17 cellular contexts compared by ENCODE assay signal in genomic region chr12:62692884-62693283, GRCh38.
A peak's percentile ranks its signal among the peaks of the same experiment; 100 is the strongest.
DNase-seq lines count a peak whose midpoint lies in the region; ATAC-seq, FAIRE-seq and TF ChIP-seq lines count a peak whose summit lies in the region.
"Had no signal": no experiment of that assay in that cellular context is flagged by ENCODE, and none has a peak within 500 bp of the region (broad histone marks: within the 10 kb centered on the region; RNA-seq: fewer than 3 reads in every experiment).

No MANE protein-coding gene starts in this region.

- peaks cover 2% of the 10 kb centered on the region for H3K9me3 Mint-ChIP-seq in astrocyte (ENCODE audit: unreplicated experiment)

- H3K9ac ChIP-seq in astrocyte (ENCODE audit: low read length) = peak overlapping the region; percentile 74

- H3K4me2 ChIP-seq in astrocyte (ENCODE audit: low read length) = peak overlapping the region; percentile 71

- H2AFZ ChIP-seq in astrocyte (ENCODE audit: low read depth, low read length) = peak overlapping the region; percentile 48

- no peak for TF ChIP-seq CTCF in heart left ventricle (IDR thresholded peaks at IDR 0.05)
- no peak for TF ChIP-seq CTCF in astrocyte (IDR thresholded peaks at IDR 0.05; ENCODE audit: insufficient read depth, low read depth, low read length)
- TF ChIP-seq CTCF in foreskin keratinocyte (conservative IDR thresholded peaks at IDR 0.05) = no peak
- no peak for TF ChIP-seq CTCF in thoracic aorta (IDR thresholded peaks at IDR 0.05)

- H3K4me1 ChIP-seq in heart left ventricle (peaks cover 0 to 26% (median 1%) of the 10 kb centered on the region in 12 donors), astrocyte (ENCODE audit: insufficient read depth, low read length) (peaks cover 23% of the 10 kb centered on the region), foreskin keratinocyte (peaks cover 10% of the 10 kb centered on the region), thoracic aorta (ENCODE audit: control insufficient read depth in 1 of 2, low read depth in 2 of 2) (peaks cover 0 to 46% of the 10 kb centered on the region in 2 donors)

- H3K9me3 ChIP-seq in heart left ventricle (no peaks in the 10 kb centered on the region), astrocyte (ENCODE audit: insufficient read depth, low read depth, low read length) (no peaks in the 10 kb centered on the region), thoracic aorta (no peaks in the 10 kb centered on the region)
- H3K9me3 ChIP-seq: neutrophil, upper lobe of right lung had no signal

- ATAC-seq in heart left ventricle (peak in 3 of 4 donors; percentile 15 to 39 (median 37)), Right ventricle myocardium superior (ENCODE audit: poor library complexity) (no peak), foreskin keratinocyte (peak; percentile 45), thoracic aorta (ENCODE audit: insufficient number of reproducible peaks, low FRiP score, low read depth) (peak; percentile 10), GM19467 (IDR thresholded peaks at IDR 0.05; ENCODE audit: unreplicated experiment) (no peak), HG02885 (IDR thresholded peaks at IDR 0.05; ENCODE audit: poor library complexity, unreplicated experiment) (no peak)
- ATAC-seq: activated CD4-positive, alpha-beta T cell treated with anti-CD3 and anti-CD28 coated beads for 36 hours; upper lobe of right lung had no signal

- H3K27me3 ChIP-seq in heart left ventricle = no peaks in the 10 kb centered on the region
- no peaks in the 10 kb centered on the region for H3K27me3 ChIP-seq in astrocyte (ENCODE audit: insufficient read depth, low read length)
- no peaks in the 10 kb centered on the region for H3K27me3 ChIP-seq in foreskin keratinocyte
- H3K27me3 ChIP-seq in thoracic aorta (replicated peaks; ENCODE audit: insufficient read depth) = no peaks in the 10 kb centered on the region
- H3K27me3 ChIP-seq: neutrophil, upper lobe of right lung had no signal

- intact Hi-C loops in heart left ventricle (cut with DNase I) = no loop called here
- intact Hi-C loops in Right ventricle myocardium superior (cut with DNase I) = no loop called here

- DNase-seq in heart left ventricle (no peak), Right ventricle myocardium superior (no peak), astrocyte (ENCODE audit: low read depth) (peak; percentile 99), foreskin keratinocyte (peak; percentile 48 to 79), thoracic aorta (ENCODE audit: low spot score) (no peak)
- DNase-seq in stimulated activated CD4-positive, alpha-beta T cell treated with anti-CD3 and anti-CD28 coated beads, Interleukin-12 subunit alpha, Interleukin-12 subunit beta, amount 100 ng/mL, for 4 hours = no peak
- DNase-seq: activated CD4-positive, alpha-beta T cell treated with anti-CD3 and anti-CD28 coated beads for 36 hours; activated T-cell treated with anti-CD3 and anti-CD28 coated beads, Interleukin-2, amount 50 U/mL, for 1 hour; NCI-H2107; stimulated activated CD4-positive, alpha-beta T cell treated with anti-CD3 and anti-CD28 coated beads, Interleukin-15, amount 100 ng/mL, for 24 hours; T-helper 1 cell; upper lobe of right lung had no signal

- TF ChIP-seq POLR2A in heart left ventricle (IDR thresholded peaks at IDR 0.05) = no peak

- no peak overlapping the region for H3K4me3 ChIP-seq in heart left ventricle
- no peak overlapping the region for H3K4me3 ChIP-seq in astrocyte (ENCODE audit: insufficient read depth, low read depth, low read length)
- no peak overlapping the region for H3K4me3 ChIP-seq in thoracic aorta
- H3K4me3 ChIP-seq: lung, upper lobe of right lung had no signal

- no peaks in the 10 kb centered on the region for H3K79me2 ChIP-seq in astrocyte (ENCODE audit: insufficient read depth, low read length)

- H3K4me3 Mint-ChIP-seq in astrocyte (ENCODE audit: unreplicated experiment) = no peak overlapping the region
- H3K4me3 Mint-ChIP-seq: activated CD4-positive, alpha-beta T cell treated with anti-CD3 and anti-CD28 coated beads for 36 hours had no signal

- H3K27me3 Mint-ChIP-seq in astrocyte (ENCODE audit: low read depth, unreplicated experiment) = no peaks in the 10 kb centered on the region
- H3K27me3 Mint-ChIP-seq: activated CD4-positive, alpha-beta T cell treated with anti-CD3 and anti-CD28 coated beads for 36 hours had no signal

- peaks cover 7% of the 10 kb centered on the region for H3K36me3 Mint-ChIP-seq in astrocyte (ENCODE audit: low read depth, unreplicated experiment)

- H3K27ac Mint-ChIP-seq in astrocyte (ENCODE audit: unreplicated experiment) = peak overlapping the region; percentile 49
- H3K27ac Mint-ChIP-seq: activated CD4-positive, alpha-beta T cell treated with anti-CD3 and anti-CD28 coated beads for 36 hours had no signal

- 81 to 85% (median 82%) methylated on average over 7 of the region's 7 CpGs for WGBS in heart left ventricle, 4 donors

- H3K27ac ChIP-seq in heart left ventricle (peak overlapping the region in 7 of 12 donors; percentile 13 to 49 (median 41)), astrocyte (ENCODE audit: low read depth, low read length) (peak overlapping the region; percentile 85), foreskin keratinocyte (no peak overlapping the region), thoracic aorta (peak overlapping the region; percentile 61 to 66)
- H3K27ac ChIP-seq: neutrophil, upper lobe of right lung had no signal

- H3K36me3 ChIP-seq in heart left ventricle (peaks cover 0 to 30% (median 5%) of the 10 kb centered on the region in 9 donors), astrocyte (ENCODE audit: insufficient read depth, low read length) (no peaks in the 10 kb centered on the region), thoracic aorta (no peaks in the 10 kb centered on the region)
- H3K36me3 ChIP-seq: upper lobe of right lung had no signal

- H4K20me1 ChIP-seq in astrocyte (ENCODE audit: insufficient read depth, low read length) = no peaks in the 10 kb centered on the region

- H3K4me1 Mint-ChIP-seq in astrocyte (ENCODE audit: low read depth, unreplicated experiment) = peaks cover 12% of the 10 kb centered on the region
- H3K4me1 Mint-ChIP-seq: activated CD4-positive, alpha-beta T cell treated with anti-CD3 and anti-CD28 coated beads for 36 hours had no signal

- peak; percentile 87 for FAIRE-seq in astrocyte (lab: Jason Lieb, UNC)
- FAIRE-seq: endometrium had no signal

Comparison
In these comparisons a context has a peak if more than half of its experiments do, and no peak if none do; other contexts are left out.
1. ATAC-seq: peak in heart left ventricle (3 of 4), foreskin keratinocyte (single experiment) and thoracic aorta (single experiment); none in Right ventricle myocardium superior (single experiment), GM19467 (single experiment) and HG02885 (single experiment).
2. DNase-seq: peak in astrocyte (single experiment) and foreskin keratinocyte (2 of 2); none in heart left ventricle (0 of 5), Right ventricle myocardium superior (single experiment), thoracic aorta (single experiment) and stimulated activated CD4-positive, alpha-beta T cell treated with anti-CD3 and anti-CD28 coated beads, Interleukin-12 subunit alpha, Interleukin-12 subunit beta, amount 100 ng/mL, for 4 hours (single experiment).